In genomic region chr15:69104050-69104750, GRCh38 we compare ENCODE assay signal across 15 cellular contexts.
DNase-seq lines count a peak whose midpoint lies in the region; ATAC-seq and FAIRE-seq lines count a peak whose summit lies in the region.
"Had no signal": no experiment of that assay in that cellular context is flagged by ENCODE, and none has a peak within 500 bp of the region (broad histone marks: within the 10 kb centered on the region; RNA-seq: fewer than 3 reads in every experiment).

No MANE protein-coding gene starts in this region.

- H3K36me3 Mint-ChIP-seq in activated naive CD8-positive, alpha-beta T cell treated with anti-CD3 and anti-CD28 coated beads, Interleukin-2, amount 50 U/mL, for 24 hours (ENCODE audit: low read depth) = no peaks in the 10 kb centered on the region
- H3K36me3 Mint-ChIP-seq: naive B cell had no signal

- FAIRE-seq in GM19239 (lab: Jason Lieb, UNC) = peak; percentile 79
- FAIRE-seq: endometrium had no signal

- H3K9me3 Mint-ChIP-seq in activated naive CD8-positive, alpha-beta T cell treated with anti-CD3 and anti-CD28 coated beads, Interleukin-2, amount 50 U/mL, for 24 hours = no peaks in the 10 kb centered on the region

- no peak overlapping the region for H3K4me3 Mint-ChIP-seq in activated naive CD8-positive, alpha-beta T cell treated with anti-CD3 and anti-CD28 coated beads, Interleukin-2, amount 50 U/mL, for 24 hours
- H3K4me3 Mint-ChIP-seq: B cell, naive B cell had no signal

- H3K27ac Mint-ChIP-seq in activated naive CD8-positive, alpha-beta T cell treated with anti-CD3 and anti-CD28 coated beads, Interleukin-2, amount 50 U/mL, for 24 hours = no peak overlapping the region
- H3K27ac Mint-ChIP-seq: B cell, naive B cell had no signal

- ATAC-seq in HG03196 (IDR thresholded peaks at IDR 0.05; ENCODE audit: unreplicated experiment) (peak; percentile 64), HG03469 (IDR thresholded peaks at IDR 0.05; ENCODE audit: unreplicated experiment) (no peak)
- ATAC-seq in activated naive CD8-positive, alpha-beta T cell treated with anti-CD3 and anti-CD28 coated beads, Interleukin-2, amount 50 U/mL, for 24 hours = peak; percentile 16
- ATAC-seq: sciatic nerve had no signal

- DNase-seq in COR-L47 (lab: John Stamatoyannopoulos, UW) (peak; percentile 57), GM19239 (ENCODE audit: insufficient read length, low spot score) (peak; percentile 7), DMS53 treated with DMSO at 0.1 percent for 48 hours (lab: John Stamatoyannopoulos, UW; ENCODE audit: unreplicated experiment) (no peak), NCI-H345 treated with DMSO at 0.1 percent for 48 hours (lab: John Stamatoyannopoulos, UW; ENCODE audit: unreplicated experiment) (no peak), hepatic stellate cell (ENCODE audit: low spot score) (no peak)
- DNase-seq in activated naive CD8-positive, alpha-beta T cell treated with anti-CD3 and anti-CD28 coated beads, Interleukin-2, amount 50 U/mL, for 24 hours = no peak
- DNase-seq: GDM1, naive B cell, NCI-H524, Right ventricle myocardium superior had no signal

- peaks cover 26% of the 10 kb centered on the region for H3K4me1 Mint-ChIP-seq in activated naive CD8-positive, alpha-beta T cell treated with anti-CD3 and anti-CD28 coated beads, Interleukin-2, amount 50 U/mL, for 24 hours
- H3K4me1 Mint-ChIP-seq: B cell, naive B cell had no signal

- peaks cover 2% of the 10 kb centered on the region for H3K27me3 Mint-ChIP-seq in activated naive CD8-positive, alpha-beta T cell treated with anti-CD3 and anti-CD28 coated beads, Interleukin-2, amount 50 U/mL, for 24 hours

Comparison
In these comparisons a context has a peak if more than half of its experiments do, and no peak if none do; other contexts are left out.
1. DNase-seq: peak in COR-L47 (single experiment) and GM19239 (single experiment); none in activated naive CD8-positive, alpha-beta T cell treated with anti-CD3 and anti-CD28 coated beads, Interleukin-2, amount 50 U/mL, for 24 hours (single experiment), DMS53 treated with DMSO at 0.1 percent for 48 hours (single experiment), NCI-H345 treated with DMSO at 0.1 percent for 48 hours (single experiment) and hepatic stellate cell (single experiment).